Comparison of ENCODE assay signal across 2 cellular contexts in genomic region chr5:29351170-29351569, GRCh38.
TF ChIP-seq lines count a peak whose summit lies in the region.

No MANE protein-coding gene starts in this region.

TF ChIP-seq in IMR-90, 13 proteins besides CTCF, POLR2A, EP300 and RAD21:
- TF ChIP-seq RCOR1 (IDR thresholded peaks at IDR 0.05; ENCODE audit: insufficient replicate concordance, low read length) (no peak), CEBPB (IDR thresholded peaks at IDR 0.05; ENCODE audit: low read depth, low read length) (peak; percentile 40)

TF ChIP-seq in K562, 482 proteins besides CTCF, POLR2A, EP300 and RAD21:
- TF ChIP-seq CEBPB (tag; IDR thresholded peaks at IDR 0.05) (peak; percentile 35; the same call in 1 of the 2 replicates), ATF3 (IDR thresholded peaks at IDR 0.05) (peak; percentile 59), ATF3 (CRISPR knock-in tag; conservative IDR thresholded peaks at IDR 0.05) (no peak), EGR1 (conservative IDR thresholded peaks at IDR 0.05) (no peak), TFAP4 (CRISPR knock-in tag; IDR thresholded peaks at IDR 0.05; ENCODE audit: borderline replicate concordance) (no peak), SRSF7 (optimal IDR thresholded peaks at IDR 0.05; ENCODE audit: low read depth, low read length) (no peak), KLF13 (tag; IDR thresholded peaks at IDR 0.05; ENCODE audit: borderline replicate concordance, low read depth) (no peak), CEBPG (CRISPR knock-in tag; IDR thresholded peaks at IDR 0.05) (no peak), CEBPG (tag; conservative IDR thresholded peaks at IDR 0.05 in 1 of 2, IDR thresholded peaks at IDR 0.05 in 1 of 2) (peak in 1 of 2 experiments; percentile 75; a peak in 2 of 4 replicates), JUNB (CRISPR knock-in tag; conservative IDR thresholded peaks at IDR 0.05) (no peak), ZNF175 (CRISPR knock-in tag; IDR thresholded peaks at IDR 0.05; ENCODE audit: low read depth) (no peak), NCOA6 (IDR thresholded peaks at IDR 0.05) (no peak)
